Comparison of ENCODE assay signal across 10 cellular contexts in the genomic region with DNA sequence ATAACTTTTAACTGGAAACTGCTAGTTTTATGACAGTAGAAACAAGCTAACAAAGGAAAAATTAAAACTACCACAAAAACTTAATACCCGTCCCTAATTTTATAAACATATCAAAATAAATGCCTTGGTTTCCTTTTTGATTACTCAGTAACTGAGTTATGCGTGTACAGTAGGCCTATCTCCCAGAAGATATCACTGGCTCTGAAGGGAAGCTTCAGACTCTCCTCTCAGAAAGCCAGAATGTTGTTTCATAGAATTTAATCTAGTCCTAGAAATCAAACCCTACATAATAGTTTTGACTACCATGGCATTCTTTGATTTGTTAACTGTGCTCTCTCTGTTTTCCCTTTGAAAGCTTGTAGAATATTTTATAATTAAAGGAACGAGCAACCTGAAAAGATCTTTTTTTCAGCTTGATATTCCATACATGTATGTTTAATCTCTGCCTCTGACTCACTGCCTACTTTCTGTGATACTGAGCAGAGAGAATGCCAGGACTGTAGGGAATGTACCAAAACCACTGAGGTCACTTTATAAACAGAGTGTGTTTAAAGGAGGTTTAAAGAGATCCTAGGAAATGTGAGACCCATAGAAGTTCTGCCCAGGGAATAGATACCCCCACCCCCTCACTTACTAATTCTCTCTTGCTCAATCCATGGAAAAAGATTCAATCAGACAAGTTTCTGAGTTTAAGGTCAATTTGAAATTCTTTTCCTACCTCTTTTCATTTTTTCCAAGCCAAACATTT.
DNase-seq lines count a peak whose midpoint lies in the region; ATAC-seq and TF ChIP-seq lines count a peak whose summit lies in the region.
"Had no signal": no experiment of that assay in that cellular context is flagged by ENCODE, and none has a peak within 500 bp of the region (broad histone marks: within the 10 kb centered on the region; RNA-seq: fewer than 3 reads in every experiment).

No MANE protein-coding gene starts in this region.

- H3K27me3 Mint-ChIP-seq in activated naive CD8-positive, alpha-beta T cell treated with anti-CD3 and anti-CD28 coated beads for 36 hours = no peaks in the 10 kb centered on the region

- DNase-seq in BJ (ENCODE audit: low read depth) = peak; percentile 89
- DNase-seq in RWPE2 (ENCODE audit: low spot score) = no peak
- peak; percentile 98 for DNase-seq in fibroblast of the aortic adventitia (ENCODE audit: low read depth)
- DNase-seq in neuronal stem cell (ENCODE audit: low spot score) = no peak
- no peak for DNase-seq in activated naive CD8-positive, alpha-beta T cell treated with anti-CD3 and anti-CD28 coated beads for 36 hours
- no peak for DNase-seq in globus pallidus (ENCODE audit: low spot score)
- no peak for DNase-seq in NCI-H1105 (lab: John Stamatoyannopoulos, UW)
- DNase-seq in stimulated activated CD4-positive, alpha-beta T cell treated with anti-CD3 and anti-CD28 coated beads, Interleukin-4, amount 100 ng/mL, for 4 hours = no peak
- DNase-seq: DND-41, Kasumi-1 had no signal

- H3K4me3 ChIP-seq in BJ (ENCODE audit: low read depth, low read length) (no peak overlapping the region), RWPE2 (ENCODE audit: severe bottlenecking) (no peak overlapping the region), fibroblast of the aortic adventitia (ENCODE audit: low read depth, low read length) (peak overlapping the region; percentile 39), neuronal stem cell (ENCODE audit: low read length in 2 of 2) (no peak overlapping the region)

- H3K4me1 ChIP-seq in RWPE2 (ENCODE audit: insufficient read depth, poor library complexity, severe bottlenecking) = peaks cover 22% of the 10 kb centered on the region
- peaks cover 6 to 41% of the 10 kb centered on the region in 2 donors for H3K4me1 ChIP-seq in neuronal stem cell (ENCODE audit: control insufficient read depth in 2 of 2, insufficient read depth in 1 of 2, low read depth in 1 of 2, low read length in 2 of 2)

- no peak overlapping the region for H3K23ac ChIP-seq in neuronal stem cell (ENCODE audit: low read depth, low read length, poor library complexity)

- no peak overlapping the region for H3K4ac ChIP-seq in neuronal stem cell (ENCODE audit: low read length)

- no peak overlapping the region for H2BK12ac ChIP-seq in neuronal stem cell (ENCODE audit: low read length)

- WGBS in neuronal stem cell (ENCODE audit: extremely low coverage in 2 of 2, insufficient read length in 2 of 2, insufficient replicate concordance in 1 of 2), 2 donors = 100% methylated on average over 1 of the region's 3 CpGs; no CpG with 5 or more reads in 1 of the 2 donors

- POLR2A ChIA-PET in BJ (lab: Charles Lee) = interaction anchor here (0.6 kb wide), 1 partner anchor 366 kb away, joined by 3 read pairs; no protein-coding TSS in a partner anchor

- H4K8ac ChIP-seq in neuronal stem cell (ENCODE audit: low read depth, low read length) = no peak overlapping the region

- H3K4me3 Mint-ChIP-seq in activated naive CD8-positive, alpha-beta T cell treated with anti-CD3 and anti-CD28 coated beads for 36 hours = no peak overlapping the region

- no peak overlapping the region for H2BK5ac ChIP-seq in neuronal stem cell (ENCODE audit: low read length)

- H2AK5ac ChIP-seq in neuronal stem cell (ENCODE audit: low read depth, low read length) = no peak overlapping the region

- H3K27ac ChIP-seq in RWPE2 (ENCODE audit: poor library complexity, severe bottlenecking) (peak overlapping the region; percentile 91), neuronal stem cell (replicated peaks; ENCODE audit: low read length) (no peak overlapping the region)

- H3K9me3 Mint-ChIP-seq in activated naive CD8-positive, alpha-beta T cell treated with anti-CD3 and anti-CD28 coated beads for 36 hours = no peaks in the 10 kb centered on the region

- H3K4me2 ChIP-seq in neuronal stem cell (ENCODE audit: insufficient read depth, low read length, poor library complexity, severe bottlenecking) = no peak overlapping the region

- no peaks in the 10 kb centered on the region for H3K27me3 ChIP-seq in BJ (ENCODE audit: control insufficient read depth, insufficient read depth, low read length)
- H3K27me3 ChIP-seq in RWPE2 (ENCODE audit: insufficient read depth, poor library complexity, severe bottlenecking) = no peaks in the 10 kb centered on the region
- H3K27me3 ChIP-seq in neuronal stem cell (ENCODE audit: control insufficient read depth in 3 of 3, insufficient read depth in 3 of 3, low read depth in 1 of 3, low read length in 3 of 3) = no peaks in the 10 kb centered on the region

- no peak overlapping the region for H3K14ac ChIP-seq in neuronal stem cell (ENCODE audit: low read length)

- CTCF ChIA-PET in BJ (lab: Yijun Ruan, JAX) = interaction anchor here (0.6 to 1.3 kb wide), 3 partner anchors 11 to 1244 kb away, joined by 3 read pairs; no protein-coding TSS in a partner anchor

- H3K9me3 ChIP-seq in RWPE2 (ENCODE audit: severe bottlenecking) (no peaks in the 10 kb centered on the region), neuronal stem cell (replicated peaks in 1 of 2; ENCODE audit: control insufficient read depth in 2 of 2, insufficient read depth in 1 of 2, low read depth in 1 of 2, low read length in 2 of 2) (peaks cover 0 to 2% of the 10 kb centered on the region in 2 donors)

- no peaks in the 10 kb centered on the region for H3K36me3 ChIP-seq in BJ (ENCODE audit: control insufficient read depth, insufficient read depth, low read length)
- H3K36me3 ChIP-seq in RWPE2 (ENCODE audit: low read depth) = no peaks in the 10 kb centered on the region
- H3K36me3 ChIP-seq in neuronal stem cell (replicated peaks in 1 of 2; ENCODE audit: control insufficient read depth in 2 of 2, insufficient read depth in 2 of 2, low read length in 2 of 2) = no peaks in the 10 kb centered on the region

- no peaks in the 10 kb centered on the region for H3K79me1 ChIP-seq in neuronal stem cell (ENCODE audit: low read depth, low read length)

- no peak overlapping the region for H3K9ac ChIP-seq in neuronal stem cell (ENCODE audit: low read depth, low read length, poor library complexity)

- H3K18ac ChIP-seq in neuronal stem cell (ENCODE audit: low read length) = no peak overlapping the region

- no peak for TF ChIP-seq CTCF in BJ (IDR thresholded peaks at IDR 0.05; ENCODE audit: insufficient read depth, low read depth, low read length)
- no peak for TF ChIP-seq CTCF in RWPE2 (IDR thresholded peaks at IDR 0.05; ENCODE audit: poor library complexity, severe bottlenecking)
- no peak for TF ChIP-seq CTCF in fibroblast of the aortic adventitia (IDR thresholded peaks at IDR 0.05; ENCODE audit: insufficient read depth, low read length)

- peak; percentile 100 for ATAC-seq in RWPE2 (ENCODE audit: low read depth)

- H3K27ac Mint-ChIP-seq in activated naive CD8-positive, alpha-beta T cell treated with anti-CD3 and anti-CD28 coated beads for 36 hours = no peak overlapping the region

- no peak overlapping the region for H4K91ac ChIP-seq in neuronal stem cell (ENCODE audit: low read depth, low read length, poor library complexity)

- H2AFZ ChIP-seq in neuronal stem cell (ENCODE audit: low read length) = peak overlapping the region; percentile 72

- H2BK120ac ChIP-seq in neuronal stem cell (ENCODE audit: low read depth, low read length) = no peak overlapping the region

- no peak overlapping the region for H2BK15ac ChIP-seq in neuronal stem cell (ENCODE audit: low read length)

- H3K36me3 Mint-ChIP-seq in activated naive CD8-positive, alpha-beta T cell treated with anti-CD3 and anti-CD28 coated beads for 36 hours = no peaks in the 10 kb centered on the region

- H3K4me1 Mint-ChIP-seq in activated naive CD8-positive, alpha-beta T cell treated with anti-CD3 and anti-CD28 coated beads for 36 hours = no peaks in the 10 kb centered on the region

Comparison
In these comparisons a context has a peak if more than half of its experiments do, and no peak if none do; other contexts are left out.
1. DNase-seq: peak in BJ (single experiment) and fibroblast of the aortic adventitia (single experiment); none in RWPE2 (single experiment), neuronal stem cell (single experiment), activated naive CD8-positive, alpha-beta T cell treated with anti-CD3 and anti-CD28 coated beads for 36 hours (single experiment), globus pallidus (single experiment), NCI-H1105 (single experiment) and stimulated activated CD4-positive, alpha-beta T cell treated with anti-CD3 and anti-CD28 coated beads, Interleukin-4, amount 100 ng/mL, for 4 hours (0 of 2).